In the genomic region with DNA sequence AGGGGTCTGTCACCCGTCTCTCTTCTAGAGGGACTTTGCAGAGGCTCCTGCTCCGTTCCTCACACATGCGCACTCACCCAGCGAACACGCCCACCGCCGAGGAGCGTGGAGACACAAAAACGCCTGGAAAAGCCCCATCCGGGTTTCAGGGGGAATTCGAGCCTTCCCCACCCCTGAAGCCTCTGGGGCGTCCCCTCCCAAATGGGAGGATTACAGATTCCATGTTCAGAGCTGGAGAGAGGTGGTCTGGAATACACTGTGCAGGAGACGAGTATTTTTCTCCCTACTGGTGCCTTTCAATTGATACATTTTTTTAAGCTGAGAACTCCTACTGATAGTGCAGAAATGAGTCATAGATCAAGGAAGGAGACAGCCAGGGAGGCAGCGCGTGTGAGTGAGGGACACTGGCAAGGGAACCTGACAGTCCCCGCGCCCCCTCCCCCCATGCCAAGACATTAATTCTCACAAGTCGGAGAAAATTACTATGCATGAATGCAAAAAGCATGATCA, we compare ENCODE assay signal across 9 cellular contexts. TPM values are rescaled to one million over a fixed set of nuclear protein-coding genes. Genes with fewer than 3 reads are reported as not detected.
DNase-seq lines count a peak whose midpoint lies in the region; ATAC-seq and TF ChIP-seq lines count a peak whose summit lies in the region.
"Had no signal": no experiment of that assay in that cellular context is flagged by ENCODE, and none has a peak within 500 bp of the region (broad histone marks: within the 10 kb centered on the region; RNA-seq: fewer than 3 reads in every experiment).

No MANE protein-coding gene starts in this region.

- TF ChIP-seq POLR2A in uterus (IDR thresholded peaks at IDR 0.05): no peak

- H3K4me3 ChIP-seq in uterus: no peak overlapping the region

- H3K4me3 Mint-ChIP-seq in T-helper 2 cell treated with Interferon-gamma antibody and Interleukin-4, amounts not matched to agents 5 μg/mL and 100 μg/mL, for 36 hours: peak overlapping the region; percentile 88

- H3K4me1 Mint-ChIP-seq in T-helper 2 cell treated with Interferon-gamma antibody and Interleukin-4, amounts not matched to agents 5 μg/mL and 100 μg/mL, for 36 hours (ENCODE audit: low read depth): peaks cover 87% of the 10 kb centered on the region

- H3K27me3 Mint-ChIP-seq in T-helper 2 cell treated with Interferon-gamma antibody and Interleukin-4, amounts not matched to agents 5 μg/mL and 100 μg/mL, for 36 hours (ENCODE audit: low read depth): no peaks in the 10 kb centered on the region

- peaks cover 64% of the 10 kb centered on the region for H3K36me3 Mint-ChIP-seq in T-helper 2 cell treated with Interferon-gamma antibody and Interleukin-4, amounts not matched to agents 5 μg/mL and 100 μg/mL, for 36 hours (ENCODE audit: low read depth)

- peaks cover 0 to 8% of the 10 kb centered on the region in 2 donors for H3K27me3 ChIP-seq in uterus

- DNase-seq in T-helper 2 cell treated with Interferon-gamma antibody and Interleukin-4, amounts not matched to agents 5 μg/mL and 100 μg/mL, for 36 hours (ENCODE audit: low spot score): peak; percentile 67
- DNase-seq in activated gamma-delta T cell treated with Interleukin-2 at 50 U/mL for 16 hours (peak; percentile 52), kidney tubule cell (ENCODE audit: low spot score) (peak; percentile 31), uterus (no peak), H4 (ENCODE audit: low spot score) (no peak)
- DNase-seq in stimulated activated CD8-positive, alpha-beta memory T cell treated with anti-CD3 and anti-CD28 coated beads, Interleukin-4, amount 100 ng/mL, for 48 hours: peak; percentile 77
- DNase-seq: NCI-H2107 had no signal

- ATAC-seq in GM18907 (IDR thresholded peaks at IDR 0.05; ENCODE audit: unreplicated experiment) (no peak), HG03196 (IDR thresholded peaks at IDR 0.05; ENCODE audit: unreplicated experiment) (no peak)

- H3K9me3 ChIP-seq in uterus: no peaks in the 10 kb centered on the region

- intact Hi-C loops in uterus (cut with DNase I; ENCODE audit: low total_unique reads): no loop called here

- no peak overlapping the region for H3K27ac ChIP-seq in uterus

- H3K9me3 Mint-ChIP-seq in T-helper 2 cell treated with Interferon-gamma antibody and Interleukin-4, amounts not matched to agents 5 μg/mL and 100 μg/mL, for 36 hours: no peaks in the 10 kb centered on the region

- peak overlapping the region; percentile 94 for H3K27ac Mint-ChIP-seq in T-helper 2 cell treated with Interferon-gamma antibody and Interleukin-4, amounts not matched to agents 5 μg/mL and 100 μg/mL, for 36 hours

- TF ChIP-seq CTCF in uterus (IDR thresholded peaks at IDR 0.05): no peak

- no peaks in the 10 kb centered on the region for H3K36me3 ChIP-seq in uterus

- no peaks in the 10 kb centered on the region for H3K4me1 ChIP-seq in uterus

RNA-seq across cellular contexts. Expression of a gene that starts 37.0 kb away (rescaled TPM):
- under 1 TPM in 3 of 4 donors, not detected in 1; 0.29 to 0.55 (median 0.46) TPM for total RNA-seq in uterus
- total RNA-seq in H4 (2014; rRNA removed; shearing (Covaris generic)): 0.90 and 1.4 TPM in 2 replicates

Comparison
In these comparisons a context has a peak if more than half of its experiments do, and no peak if none do; other contexts are left out.
1. DNase-seq: peak in T-helper 2 cell treated with Interferon-gamma antibody and Interleukin-4, amounts not matched to agents 5 μg/mL and 100 μg/mL, for 36 hours (single experiment), activated gamma-delta T cell treated with Interleukin-2 at 50 U/mL for 16 hours (single experiment), kidney tubule cell (single experiment) and stimulated activated CD8-positive, alpha-beta memory T cell treated with anti-CD3 and anti-CD28 coated beads, Interleukin-4, amount 100 ng/mL, for 48 hours (single experiment); none in uterus (0 of 2) and H4 (single experiment).